Comparison of ENCODE assay signal across 8 cellular contexts in genomic region chr6:12291083-12291784, GRCh38. TPM values are rescaled to one million over a fixed set of nuclear protein-coding genes. Genes with fewer than 3 reads are reported as not detected.
A peak's percentile ranks its signal among the peaks of the same experiment; 100 is the strongest.
DNase-seq lines count a peak whose midpoint lies in the region; ATAC-seq, FAIRE-seq and TF ChIP-seq lines count a peak whose summit lies in the region.
"Had no signal": no experiment of that assay in that cellular context is flagged by ENCODE, and none has a peak within 500 bp of the region (broad histone marks: within the 10 kb centered on the region; RNA-seq: fewer than 3 reads in every experiment).

No MANE protein-coding gene starts in this region.

- no TSS peak for BruUV-seq in HepG2 (replicated peaks; lab: Mats Ljungman, UMichigan)

- H3K9me3 ChIP-seq in HUES48 (ENCODE audit: control insufficient read depth, insufficient read depth, low read length): no peaks in the 10 kb centered on the region
- H3K9me3 ChIP-seq in body of pancreas: no peaks in the 10 kb centered on the region
- H3K9me3 ChIP-seq in HepG2 (ENCODE audit: low read length): no peaks in the 10 kb centered on the region
- no peaks in the 10 kb centered on the region for H3K9me3 ChIP-seq in thoracic aorta

- 0 out of 2 replicates have a peak overlapping the region, but pooled peaks have one; percentile 46 for H3K4me2 ChIP-seq in HepG2 (ENCODE audit: low read depth, low read length)

- peak overlapping the region; percentile 22; the same call in 1 of the 2 replicates for H3K9ac ChIP-seq in HUES48 (ENCODE audit: low read depth, low read length)
- no peak overlapping the region for H3K9ac ChIP-seq in HepG2 (ENCODE audit: insufficient read depth, low read depth, low read length)

- no peak for TF ChIP-seq RAD21 in HepG2 (CRISPR knock-in tag; IDR thresholded peaks at IDR 0.05)

- FAIRE-seq in HepG2 (lab: Jason Lieb, UNC): no peak

- POLR2A ChIA-PET in HepG2 (lab: Yijun Ruan, JAX): interaction anchor here (0.7 to 1.8 kb wide), 4 partner anchors 33 to 73 kb away, joined by 3 to 5 read pairs (median 4); no protein-coding TSS in a partner anchor

- no peaks in the 10 kb centered on the region for H3K79me2 ChIP-seq in HepG2 (ENCODE audit: insufficient read depth, low read length)

- H4K20me1 ChIP-seq in HepG2 (ENCODE audit: insufficient read depth, low read length): no peaks in the 10 kb centered on the region

- H3K27me3 ChIP-seq in HUES48 (ENCODE audit: control insufficient read depth, insufficient read depth, low read length): peaks cover 21% of the 10 kb centered on the region
- no peaks in the 10 kb centered on the region for H3K27me3 ChIP-seq in body of pancreas
- H3K27me3 ChIP-seq in HepG2 (ENCODE audit: control insufficient read depth in 1 of 2, insufficient read depth in 2 of 2, low read length in 2 of 2): peaks cover 0 to 37% of the 10 kb centered on the region in 2 experiments; a peak in 3 of 5 replicates
- H3K27me3 ChIP-seq in thoracic aorta (replicated peaks; ENCODE audit: insufficient read depth): no peaks in the 10 kb centered on the region

- no peak for TF ChIP-seq EP300 in HepG2 (IDR thresholded peaks at IDR 0.05; ENCODE audit: low read depth in 2 of 2, low read length in 2 of 2)
- TF ChIP-seq EP300 in HepG2 (CRISPR knock-in tag; IDR thresholded peaks at IDR 0.05; ENCODE audit: borderline replicate concordance): no peak

- 16 to 20% methylated on average over 11 to 12 of the region's 12 CpGs for WGBS in body of pancreas, 2 donors
- 11% methylated on average over 12 of the region's 12 CpGs for WGBS in HepG2 (ENCODE audit: low lambda C conversion rate)

- H3K4me1 ChIP-seq in HUES48 (ENCODE audit: control insufficient read depth, insufficient read depth, low read length) (peaks cover 31% of the 10 kb centered on the region), body of pancreas (peaks cover 61% of the 10 kb centered on the region), HepG2 (ENCODE audit: insufficient read depth, low read length) (peaks cover 35% of the 10 kb centered on the region), thoracic aorta (ENCODE audit: control insufficient read depth in 1 of 2, low read depth in 2 of 2) (peaks cover 12 to 56% of the 10 kb centered on the region in 2 donors)

- TF ChIP-seq CTCF in body of pancreas (IDR thresholded peaks at IDR 0.05) (no peak), HepG2 (CRISPR knock-in tag; IDR thresholded peaks at IDR 0.05) (no peak), thoracic aorta (IDR thresholded peaks at IDR 0.05) (no peak)

- no peak for DNase-seq in body of pancreas
- DNase-seq in HepG2 (ENCODE audit: low spot score): no peak
- DNase-seq in thoracic aorta (ENCODE audit: low spot score): no peak
- no peak for DNase-seq in OCI-M2 (lab: John Stamatoyannopoulos, UW; ENCODE audit: unreplicated experiment)
- DNase-seq: head of caudate nucleus had no signal

- ATAC-seq in body of pancreas (no peak), HepG2 (no peak), thoracic aorta (ENCODE audit: insufficient number of reproducible peaks, low FRiP score, low read depth) (no peak), HG02973 (IDR thresholded peaks at IDR 0.05; ENCODE audit: unreplicated experiment) (no peak), esophagus mucosa (no peak)

- H3K36me3 ChIP-seq in HUES48 (ENCODE audit: control insufficient read depth, insufficient read depth, low read length) (peaks cover 20% of the 10 kb centered on the region; the same call in 1 of the 2 replicates), body of pancreas (replicated peaks in 1 of 2; ENCODE audit: insufficient read depth in 1 of 2, low read depth in 2 of 2) (peaks cover 0 to 2% of the 10 kb centered on the region in 2 donors), HepG2 (replicated peaks in 1 of 2; ENCODE audit: control insufficient read depth in 1 of 2, insufficient read depth in 2 of 2, low read length in 2 of 2) (peaks cover 0 to 1% of the 10 kb centered on the region in 2 experiments; a peak in 1 of 5 replicates), thoracic aorta (no peaks in the 10 kb centered on the region)

- H3K27ac ChIP-seq in HUES48 (ENCODE audit: low read depth, low read length): peak overlapping the region; percentile 38
- peak overlapping the region; percentile 46 to 81 (median 66) for H3K27ac ChIP-seq in body of pancreas
- no peak overlapping the region for H3K27ac ChIP-seq in HepG2 (ENCODE audit: extremely low read length, insufficient read depth, low read length)
- H3K27ac ChIP-seq in thoracic aorta: no peak overlapping the region

- CTCF ChIA-PET in HepG2 (lab: Yijun Ruan, JAX; ENCODE audit: low intra/inter-chr PET ratio, low total read pairs): interaction anchor here (4.1 to 5.5 kb wide), 2 partner anchors 213 to 314 kb away, joined by 22 to 35 read pairs; no protein-coding TSS in a partner anchor

- in situ Hi-C loops in HepG2 (cut with HindIII; ENCODE audit: extremely low pct_ligation_motif_present, low pct_unique_long_range_greater_than_20kb): loop anchor here (5.0 kb wide), 1 partner anchor 311 kb away; no protein-coding TSS in a partner anchor

- no peak overlapping the region for H2AFZ ChIP-seq in HepG2 (ENCODE audit: low read length)

- H3K4me3 ChIP-seq in HUES48 (ENCODE audit: low read depth, low read length) (peak overlapping the region; percentile 76), body of pancreas (peak overlapping the region in 1 of 2 donors; percentile 31), HepG2 (replicated peaks in 1 of 3; ENCODE audit: insufficient read depth in 1 of 3, low read depth in 2 of 3, low read length in 3 of 3) (peak overlapping the region in 2 of 3 experiments; percentile 56 to 58; a peak in 3 of 6 replicates), thoracic aorta (peak overlapping the region; percentile 74)

- TF ChIP-seq POLR2A in body of pancreas (IDR thresholded peaks at IDR 0.05) (no peak), HepG2 (IDR thresholded peaks at IDR 0.05; ENCODE audit: insufficient read depth in 1 of 2, low read depth in 2 of 2, low read length in 2 of 2) (no peak)

- intact Hi-C loops in body of pancreas (cut with DNase I): loop anchor here (10.0 kb wide), 1 partner anchor 314 kb away; no protein-coding TSS in a partner anchor
- intact Hi-C loops in HepG2 (cut with micrococcal nuclease; ENCODE audit: unreplicated experiment): loop anchor here (5.0 kb wide), 2 partner anchors 81 to 191 kb away; no protein-coding TSS in a partner anchor

TF ChIP-seq in HepG2, 621 proteins besides CTCF, POLR2A, EP300 and RAD21:
- TF ChIP-seq ZNF547 (CRISPR knock-in tag; IDR thresholded peaks at IDR 0.05) (0 out of 2 replicates have a peak, but pooled peaks have one; percentile 11), SP1 (IDR thresholded peaks at IDR 0.05) (no peak), SP1 (CRISPR knock-in tag; IDR thresholded peaks at IDR 0.05) (no peak)

RNA-seq across cellular contexts. Expression of gene EDN1, which starts 1.1 kb away (rescaled TPM):
- total RNA-seq in body of pancreas (10 to 100 TPM in 1 of 2 donors, under 1 TPM in 1; 0.66 to 19.7 TPM), HepG2 (2016; rRNA removed; fragmentation: Illumina TruSeq; extraction: Trizol) (0.15 and 0.21 TPM in 2 replicates), thoracic aorta (10 to 100 TPM in 1 of 2 donors, 1 to 10 TPM in 1; 6.5 to 11.8 TPM), esophagus mucosa (0.76 TPM)
- total RNA-seq in HepG2 (2016; cell fraction: cytosol; rRNA removed; fragmentation: Illumina TruSeq; extraction: Trizol; ENCODE audit: low read depth): 0.10 TPM in 1 of 2 replicates, not detected in the other
- total RNA-seq in HepG2 (2016; cell fraction: insoluble cytoplasmic fraction; rRNA removed; fragmentation: Illumina TruSeq; extraction: Trizol): 0.22 TPM in 1 of 2 replicates, not detected in the other
- 0.07 and 0.22 TPM in 2 replicates for total RNA-seq in HepG2 (2016; cell fraction: membrane; rRNA removed; fragmentation: Illumina TruSeq; extraction: Trizol)
- 0.25 and 0.53 TPM in 2 replicates for total RNA-seq in HepG2 (2016; cell fraction: nucleus; rRNA removed; fragmentation: Illumina TruSeq; extraction: Trizol)
- 0.78 and 1.2 TPM in 2 replicates for polyA plus RNA-seq in HepG2 (2011; rRNA removed)
- polyA plus RNA-seq in HepG2 (2011; cell fraction: cytosol; rRNA removed): 0.50 and 0.72 TPM in 2 replicates
- polyA plus RNA-seq in HepG2 (2011; cell fraction: nucleus; rRNA removed): 1.3 TPM in 2 replicates
- polyA plus RNA-seq in HepG2 (2012): 6.0 and 7.3 TPM in 2 replicates
- polyA plus RNA-seq in HepG2 (2016; cell fraction: cytosol; fragmentation: Illumina TruSeq; extraction: Trizol; ENCODE audit: low read depth): not detected in 2 replicates
- polyA plus RNA-seq in HepG2 (2016; cell fraction: insoluble cytoplasmic fraction; fragmentation: Illumina TruSeq; extraction: Trizol; ENCODE audit: low read depth): not detected in 2 replicates
- not detected in 2 replicates for polyA plus RNA-seq in HepG2 (2016; cell fraction: membrane; fragmentation: Illumina TruSeq; extraction: Trizol; ENCODE audit: low read depth)
- polyA plus RNA-seq in HepG2 (2016; cell fraction: nucleus; fragmentation: Illumina TruSeq; extraction: Trizol; ENCODE audit: insufficient read depth, low read depth): 0.90 and 1.3 TPM in 2 replicates
- 1.0 TPM in 2 replicates for polyA minus RNA-seq in HepG2 (2011; rRNA and poly(A)+ RNA removed; ENCODE audit: low replicate concordance)
- 0.30 and 0.88 TPM in 2 replicates for polyA minus RNA-seq in HepG2 (2011; cell fraction: cytosol; rRNA and poly(A)+ RNA removed)
- polyA minus RNA-seq in HepG2 (2011; cell fraction: nucleus; rRNA and poly(A)+ RNA removed): 0.62 and 0.77 TPM in 2 replicates

Comparison
In these comparisons a context has a peak if more than half of its experiments do, and no peak if none do; other contexts are left out.
1. H3K27ac ChIP-seq: peak in HUES48 (single experiment) and body of pancreas (4 of 4); none in HepG2 (single experiment) and thoracic aorta (0 of 2).